Comparison of ENCODE assay signal across 17 cellular contexts in the genomic region with DNA sequence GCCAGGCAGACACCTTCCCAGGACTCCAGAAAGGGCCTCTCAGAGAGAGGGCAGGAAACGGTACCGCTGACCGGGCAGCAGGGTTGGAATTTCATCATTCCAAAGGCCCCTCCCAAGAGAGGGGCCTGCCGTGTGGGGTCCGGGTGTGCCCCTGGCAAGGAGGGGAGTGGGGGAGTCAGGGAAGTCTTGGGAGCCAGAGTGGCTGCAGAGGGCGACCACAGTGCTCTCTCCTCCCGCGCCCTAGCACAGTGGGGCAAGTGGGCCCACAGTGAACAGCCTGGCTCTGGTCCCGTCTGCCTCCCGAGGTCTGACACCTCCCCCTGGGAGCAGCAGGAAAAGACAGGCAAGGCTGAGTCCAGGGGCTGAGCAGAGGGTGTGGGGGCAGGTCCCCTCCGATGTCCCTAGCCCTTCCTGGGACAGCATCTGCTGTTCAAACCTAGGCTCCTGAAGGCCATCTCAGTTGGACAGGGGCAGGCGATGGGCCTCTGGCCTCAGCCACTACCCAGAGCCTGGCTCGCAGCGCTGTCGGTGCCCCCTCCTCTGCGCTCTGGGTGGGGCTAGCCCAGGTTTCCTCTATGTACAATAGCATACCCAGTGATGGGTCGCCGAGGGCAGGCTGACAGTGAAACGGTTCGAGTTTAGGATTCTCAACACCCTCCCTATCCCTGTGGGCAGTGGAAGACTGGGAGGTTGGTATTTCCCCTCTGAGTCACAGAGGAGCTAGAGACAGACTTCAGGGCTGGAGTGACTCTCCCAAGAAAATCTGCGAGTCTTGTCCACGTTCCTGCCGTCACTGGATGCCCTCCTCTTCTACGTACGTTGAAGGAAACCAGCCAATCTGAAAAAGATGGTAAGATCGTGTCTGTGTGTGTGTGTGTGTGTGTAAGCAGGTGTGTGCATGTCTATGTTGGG. TPM values are rescaled to one million over a fixed set of nuclear protein-coding genes. Genes with fewer than 3 reads are reported as not detected.
DNase-seq lines count a peak whose midpoint lies in the region; TF ChIP-seq lines count a peak whose summit lies in the region.
"Had no signal": no experiment of that assay in that cellular context is flagged by ENCODE, and none has a peak within 500 bp of the region (broad histone marks: within the 10 kb centered on the region; RNA-seq: fewer than 3 reads in every experiment).

No MANE protein-coding gene starts in this region.

- 91 to 94% methylated on average over 26 of the region's 26 CpGs for WGBS in sigmoid colon, 2 donors

- intact Hi-C loops in sigmoid colon (cut with DNase I) = no loop called here
- intact Hi-C loops in OCI-LY7 (cut with micrococcal nuclease; ENCODE audit: unreplicated experiment) = no loop called here

- H3K27ac ChIP-seq in RWPE1 = peak overlapping the region; percentile 24
- H3K27ac ChIP-seq in sigmoid colon = no peak overlapping the region
- no peak overlapping the region for H3K27ac ChIP-seq in OCI-LY7 (ENCODE audit: low read depth, low read length, poor library complexity, severe bottlenecking)
- H3K27ac ChIP-seq: gastroesophageal sphincter had no signal

- H4K20me1 ChIP-seq in OCI-LY7 (ENCODE audit: insufficient read depth, low read length) = no peaks in the 10 kb centered on the region

- DNase-seq in EL = peak; percentile 56
- no peak for DNase-seq in RWPE1 (ENCODE audit: low spot score)
- peak; percentile 62 for DNase-seq in iris pigment epithelial cell (ENCODE audit: low read depth)
- DNase-seq in sigmoid colon = peak; percentile 59
- no peak for DNase-seq in OCI-LY7 (ENCODE audit: low spot score)
- DNase-seq in NCI-H1092 treated with DMSO at 0.1 percent for 48 hours (lab: John Stamatoyannopoulos, UW) = no peak
- DNase-seq in SHP77 treated with DMSO at 0.1 percent for 48 hours (lab: John Stamatoyannopoulos, UW) = no peak
- DNase-seq in Ammon's horn (ENCODE audit: low spot score) = no peak
- DNase-seq: activated CD4-positive, alpha-beta T cell treated with anti-CD3 and anti-CD28 coated beads for 4 hours; CD4-positive, alpha-beta memory T cell; immature natural killer cell; KBM-7; NCI-H1417 treated with DMSO at 0.1 percent for 48 hours; NCI-H446; OCI-M1; T-helper 1 cell had no signal

- no peaks in the 10 kb centered on the region for H3K27me3 ChIP-seq in sigmoid colon
- H3K27me3 ChIP-seq: gastroesophageal sphincter had no signal

- POLR2A ChIA-PET in RWPE1 (lab: Yijun Ruan, JAX; ENCODE audit: low non-redundant PET) = no interaction called here
- POLR2A ChIA-PET in OCI-LY7 (lab: Charles Lee) = no interaction called here

- no peak overlapping the region for H3K4me3 ChIP-seq in sigmoid colon
- no peak overlapping the region for H3K4me3 ChIP-seq in OCI-LY7 (ENCODE audit: low read depth, low read length, poor library complexity, severe bottlenecking)
- H3K4me3 ChIP-seq: gastroesophageal sphincter had no signal

- TF ChIP-seq CTCF in RWPE1 (conservative IDR thresholded peaks at IDR 0.05; ENCODE audit: low read depth) (no peak), sigmoid colon (IDR thresholded peaks at IDR 0.05) (no peak), OCI-LY7 (conservative IDR thresholded peaks at IDR 0.05; ENCODE audit: low read length) (no peak)

- no TSS peak for BruUV-seq in OCI-LY7 (replicated peaks; lab: Mats Ljungman, UMichigan)

- H3K9me3 ChIP-seq in sigmoid colon (peaks cover 0 to 8% (median 3%) of the 10 kb centered on the region in 4 donors), OCI-LY7 (ENCODE audit: low read length) (peaks cover 6% of the 10 kb centered on the region; the same call in 1 of the 2 replicates)

- no peak overlapping the region for H2AFZ ChIP-seq in OCI-LY7 (ENCODE audit: low read length)

- H3K36me3 ChIP-seq in sigmoid colon (peaks cover 0 to 32% (median 3%) of the 10 kb centered on the region in 4 donors), OCI-LY7 (ENCODE audit: insufficient read depth, low read length) (peaks cover 27% of the 10 kb centered on the region)

- H3K79me2 ChIP-seq in OCI-LY7 (ENCODE audit: insufficient read depth, low read depth, low read length) = no peaks in the 10 kb centered on the region

- CTCF ChIA-PET in RWPE1 (lab: Yijun Ruan, JAX) = no interaction called here
- CTCF ChIA-PET in OCI-LY7 (lab: Charles Lee; ENCODE audit: unreplicated experiment) = interaction anchor here (0.6 kb wide), 1 partner anchor 200 kb away, joined by 3 read pairs; no protein-coding TSS in a partner anchor

- no peaks in the 10 kb centered on the region for H3K9me2 ChIP-seq in OCI-LY7 (ENCODE audit: insufficient read depth, low read length)

- TF ChIP-seq EP300 in sigmoid colon (IDR thresholded peaks at IDR 0.05) = no peak

- TF ChIP-seq POLR2A in sigmoid colon (IDR thresholded peaks at IDR 0.05) = no peak

- no peaks in the 10 kb centered on the region for H3K4me1 ChIP-seq in sigmoid colon
- no peaks in the 10 kb centered on the region for H3K4me1 ChIP-seq in OCI-LY7 (ENCODE audit: insufficient read depth, low read length, poor library complexity, severe bottlenecking)
- H3K4me1 ChIP-seq: gastroesophageal sphincter had no signal

- no peak overlapping the region for H3K4me2 ChIP-seq in OCI-LY7 (ENCODE audit: low read length)

RNA-seq across cellular contexts. Expression of a gene that starts 25.4 kb away (rescaled TPM):
- total RNA-seq in sigmoid colon (1 to 10 TPM in 3 of 4 donors, under 1 TPM in 1; 0.49 to 3.0 (median 2.4) TPM), OCI-LY7 (2022) (39.4 and 42.8 TPM in 2 replicates)
- 1 to 10 TPM in 1 of 3 donors, under 1 TPM in 1, not detected in 1; 0.60 to 2.1 TPM for polyA plus RNA-seq in sigmoid colon
- 52.3 and 60.8 TPM in 2 replicates for total RNA-seq in OCI-LY7 (2014; rRNA removed; shearing (Covaris generic))

Comparison
In these comparisons a context has a peak if more than half of its experiments do, and no peak if none do; other contexts are left out.
1. DNase-seq: peak in EL (single experiment), iris pigment epithelial cell (single experiment) and sigmoid colon (single experiment); none in RWPE1 (single experiment), OCI-LY7 (single experiment), NCI-H1092 treated with DMSO at 0.1 percent for 48 hours (single experiment), SHP77 treated with DMSO at 0.1 percent for 48 hours (single experiment) and Ammon's horn (single experiment).
2. RNA of a gene that starts 25.4 kb away (total RNA-seq): 39.4 to 60.8 TPM in OCI-LY7; 0.49 to 3.0 TPM in sigmoid colon; every median in the first group is over 4 times any median in the second.